1 cellular context compared by ENCODE assay signal in genomic region chr5:157271740-157272271, GRCh38.
TF ChIP-seq lines count a peak whose summit lies in the region.

No MANE protein-coding gene starts in this region.

TF ChIP-seq in GM12878, 131 proteins besides CTCF, POLR2A, EP300 and RAD21 (continued from another document and continues in another):
- no peak for TF ChIP-seq HSF1 (IDR thresholded peaks at IDR 0.05; ENCODE audit: low read depth, low read length)
- TF ChIP-seq CEBPZ (IDR thresholded peaks at IDR 0.05; ENCODE audit: low read depth, low read length), result no peak
- TF ChIP-seq ZNF24 (IDR thresholded peaks at IDR 0.05), result peak; percentile 22; the same call in 1 of the 2 replicates
- TF ChIP-seq SRF (IDR thresholded peaks at IDR 0.05; ENCODE audit: low read depth in 2 of 2, low read length in 2 of 2), result 0 out of 4 replicates have a peak, but pooled peaks of 1 of the 2 experiments have one; percentile 34
- TF ChIP-seq CREB1 (IDR thresholded peaks at IDR 0.05; ENCODE audit: low read depth), result peak; percentile 87
- TF ChIP-seq BHLHE40 (IDR thresholded peaks at IDR 0.05; ENCODE audit: borderline replicate concordance in 1 of 2, low read depth in 2 of 2, low read length in 1 of 2), result peak; percentile 73 to 81
- TF ChIP-seq MYC (IDR thresholded peaks at IDR 0.05; ENCODE audit: insufficient read depth, insufficient read length, insufficient replicate concordance, low read length, severe bottlenecking), result peak; percentile 90
- TF ChIP-seq GATAD2B (conservative IDR thresholded peaks at IDR 0.05; ENCODE audit: low read depth), result peak; percentile 37; the same call in 1 of the 2 replicates
- no peak for TF ChIP-seq STAT1 (conservative IDR thresholded peaks at IDR 0.05)
- TF ChIP-seq YY1 (IDR thresholded peaks at IDR 0.05; ENCODE audit: low read depth, low read length), result peak; percentile 87
- TF ChIP-seq CHD2 (IDR thresholded peaks at IDR 0.05; ENCODE audit: borderline replicate concordance, low read depth, low read length), result peak; percentile 64; the same call in 1 of the 2 replicates
- TF ChIP-seq BCLAF1 (IDR thresholded peaks at IDR 0.05), result no peak
- TF ChIP-seq JUND (IDR thresholded peaks at IDR 0.05; ENCODE audit: low read depth, low read length), result 0 out of 2 replicates have a peak, but pooled peaks have one; percentile 25
- TF ChIP-seq SKIL (IDR thresholded peaks at IDR 0.05; ENCODE audit: low read depth, poor library complexity, severe bottlenecking), result peak; percentile 29
- TF ChIP-seq PAX5 (IDR thresholded peaks at IDR 0.05; ENCODE audit: borderline replicate concordance, low read depth, low read length), result peak; percentile 50; the same call in 1 of the 2 replicates
- TF ChIP-seq SMC3 (IDR thresholded peaks at IDR 0.05; ENCODE audit: borderline replicate concordance, low read length), result no peak
- peak; percentile 92 for TF ChIP-seq RUNX3 (IDR thresholded peaks at IDR 0.05; ENCODE audit: low read length)
- 0 out of 3 replicates have a peak, but pooled peaks of 1 of the 2 experiments have one; percentile 5 for TF ChIP-seq EGR1 (IDR thresholded peaks at IDR 0.05; ENCODE audit: borderline replicate concordance in 1 of 2, low read depth in 2 of 2, low read length in 2 of 2)
- TF ChIP-seq PKNOX1 (IDR thresholded peaks at IDR 0.05), result peak; percentile 78; the same call in 1 of the 2 replicates
- TF ChIP-seq CBFB (IDR thresholded peaks at IDR 0.05; ENCODE audit: low read depth), result peak; percentile 84
- TF ChIP-seq MTA3 (IDR thresholded peaks at IDR 0.05; ENCODE audit: borderline replicate concordance, low read length), result peak; percentile 59; the same call in 1 of the 2 replicates
- TF ChIP-seq SUPT20H (IDR thresholded peaks at IDR 0.05; ENCODE audit: borderline replicate concordance, control insufficient read depth, low read depth, low read length), result no peak
- peak; percentile 96 for TF ChIP-seq ZNF592 (IDR thresholded peaks at IDR 0.05)
- TF ChIP-seq CREM (IDR thresholded peaks at IDR 0.05; ENCODE audit: low read depth), result peak; percentile 88
- peak; percentile 100 for TF ChIP-seq ZNF687 (IDR thresholded peaks at IDR 0.05)
- TF ChIP-seq IKZF2 (IDR thresholded peaks at IDR 0.05), result peak; percentile 69 to 77
- TF ChIP-seq MAX (IDR thresholded peaks at IDR 0.05; ENCODE audit: low read depth, low read length), result peak; percentile 96
- no peak for TF ChIP-seq GABPA (IDR thresholded peaks at IDR 0.05; ENCODE audit: low read depth)
- peak; percentile 75 for TF ChIP-seq MTA2 (IDR thresholded peaks at IDR 0.05; ENCODE audit: low read depth)
- 0 out of 2 replicates have a peak, but pooled peaks have one; percentile 2 for TF ChIP-seq STAT3 (IDR thresholded peaks at IDR 0.05; ENCODE audit: low read depth, low read length)
- TF ChIP-seq E4F1 (IDR thresholded peaks at IDR 0.05; ENCODE audit: borderline replicate concordance, partially characterized antibody), result peak; percentile 41
- TF ChIP-seq ATF7 (IDR thresholded peaks at IDR 0.05; ENCODE audit: low read depth), result peak; percentile 77
